ENCODE assay signal across 3 cellular contexts in genomic region chr1:223890494-223890893, GRCh38. TPM values are rescaled to one million over a fixed set of nuclear protein-coding genes. Genes with fewer than 3 reads are reported as not detected.
DNase-seq lines count a peak whose midpoint lies in the region; ATAC-seq, FAIRE-seq and TF ChIP-seq lines count a peak whose summit lies in the region.
"Not testable (repeated sequence)": the region's sequence is repeated elsewhere in the genome, so short reads cannot be mapped to it uniquely, and the experiment has no call there.

No MANE protein-coding gene starts in this region.

- BruUV-seq in K562 (replicated peaks; lab: Mats Ljungman, UMichigan) = not testable (repeated sequence)

- not testable (repeated sequence) for H2AFZ ChIP-seq in K562 (ENCODE audit: low read depth, low read length)

- 39% methylated on average over 5 of the region's 7 CpGs for WGBS in K562 (ENCODE audit: insufficient coverage, low coverage, missing lambda C conversion rate)

- in situ Hi-C loops in HAP-1 (cut with MboI; ENCODE audit: low sequenced_read_pairs); K562 (cut with MboI): not testable (repeated sequence)

- not testable (repeated sequence) for FAIRE-seq in K562 (lab: Jason Lieb, UNC)

- TF ChIP-seq POLR2A in K562 (conservative IDR thresholded peaks at IDR 0.05) = not testable (repeated sequence)

- not testable (repeated sequence) for H3K79me2 ChIP-seq in K562 (ENCODE audit: control insufficient read depth, insufficient read depth, low read length)

- H3K36me3 ChIP-seq in HAP-1 (replicated peaks); K562 (ENCODE audit: control insufficient read depth, insufficient read depth, low read length): not testable (repeated sequence)

- H3K9ac ChIP-seq in K562 (ENCODE audit: insufficient read depth in 1 of 2, low read depth in 2 of 2, low read length in 2 of 2) = not testable (repeated sequence)

- CTCF ChIA-PET in K562 (lab: Yijun Ruan, JAX; ENCODE audit: low intra/inter-chr PET ratio) = not testable (repeated sequence)

- TF ChIP-seq RAD21 in K562 (CRISPR knock-in tag; conservative IDR thresholded peaks at IDR 0.05 in 1 of 2, IDR thresholded peaks at IDR 0.05 in 1 of 2) = not testable (repeated sequence)

- not testable (repeated sequence) for ATAC-seq in K562

- not testable (repeated sequence) for H3K9me1 ChIP-seq in K562 (ENCODE audit: control insufficient read depth, insufficient read depth, low read length)

- not testable (repeated sequence) for H3K4me2 ChIP-seq in K562 (ENCODE audit: insufficient read depth, low read length)

- not testable (repeated sequence) for H3K4me3 ChIP-seq in HAP-1, K562

- not testable (repeated sequence) for H3K9me3 ChIP-seq in HAP-1; K562 (replicated peaks; ENCODE audit: control insufficient read depth, insufficient read depth, low read depth, low read length)

- POLR2A ChIA-PET in K562 (lab: Yijun Ruan, JAX) = not testable (repeated sequence)

- TF ChIP-seq EP300 in K562 (IDR thresholded peaks at IDR 0.05; ENCODE audit: low read length) = not testable (repeated sequence)

- not testable (repeated sequence) for H3K4me1 ChIP-seq in HAP-1; K562 (replicated peaks in 1 of 2; ENCODE audit: control insufficient read depth in 2 of 2, insufficient read depth in 2 of 2, low read length in 2 of 2)

- not testable (repeated sequence) for H3K27ac ChIP-seq in K562 (ENCODE audit: extremely low read depth, low read depth, low read length)

- not testable (repeated sequence) for H3K27me3 ChIP-seq in HAP-1 (ENCODE audit: low read depth); K562 (ENCODE audit: control insufficient read depth in 2 of 2, insufficient read depth in 2 of 2, low read length in 2 of 2)

- intact Hi-C loops in K562 (cut with micrococcal nuclease) = not testable (repeated sequence)

- H4K20me1 ChIP-seq in K562 (replicated peaks; ENCODE audit: control insufficient read depth, insufficient read depth, low read length) = not testable (repeated sequence)

- DNase-seq in ELF-1 (ENCODE audit: low read depth, low spot score) (peak; percentile 23), HAP-1 (ENCODE audit: low spot score in 2 of 2) (peak; percentile 14 to 67)
- not testable (repeated sequence) for DNase-seq in K562 (ENCODE audit: extremely low read depth in 1 of 4, low spot score in 3 of 4)

- not testable (repeated sequence) for TF ChIP-seq CTCF in K562 (IDR thresholded peaks at IDR 0.05 in 2 of 3, conservative IDR thresholded peaks at IDR 0.05 in 1 of 3; ENCODE audit: insufficient read depth in 2 of 3, low read depth in 1 of 3, low read length in 3 of 3)

TF ChIP-seq in K562, 482 proteins besides CTCF, POLR2A, EP300 and RAD21:
- peak; percentile 83 for TF ChIP-seq PKNOX1 (IDR thresholded peaks at IDR 0.05)
TF ChIP-seq in K562: peak in this region for 1; not testable (repeated sequence) for 481.

RNA-seq across cellular contexts. Expression of gene TP53BP2, which starts 44.7 kb away (rescaled TPM):
- total RNA-seq in K562 (2011; cell fraction: chromatin; rRNA removed; ENCODE audit: low replicate concordance) = 148 and 229 TPM in 2 replicates
- 41.5 and 70.5 TPM in 2 replicates for total RNA-seq in K562 (2011; cell fraction: nucleolus; rRNA removed)
- total RNA-seq in K562 (2011; cell fraction: nucleoplasm; rRNA removed) = 85.0 and 85.5 TPM in 2 replicates
- total RNA-seq in K562 (2014; rRNA removed) (40.1 and 43.1 TPM in 2 replicates), K562 (2014; rRNA removed; fragmentation: Illumina TruSeq; extraction: Trizol) (50.4 and 50.6 TPM in 2 replicates), K562 (2015; rRNA removed; fragmentation: Illumina TruSeq; extraction: Trizol) (51.9 and 55.1 TPM in 2 replicates), K562 (2021) (54.3 and 69.6 TPM in 2 replicates)
- polyA plus RNA-seq in K562 (2011; rRNA removed) (30.0 and 37.5 TPM in 2 replicates), K562 (2014; fragmentation: Illumina TruSeq; extraction: Trizol) (47.5 and 55.6 TPM in 2 replicates), K562 (2014; fragmentation: Nextera tagmentation; extraction: Ambion mirVana) (10 to 100 TPM; 17.0 to 20.7 TPM), K562 (2014; rRNA removed) (39.2 and 39.6 TPM in 2 replicates)
- 18.2 and 23.5 TPM in 2 replicates for polyA plus RNA-seq in K562 (2011; cell fraction: cytosol; rRNA removed)
- 34.9 and 41.6 TPM in 2 replicates for polyA plus RNA-seq in K562 (2011; cell fraction: nucleus; rRNA removed)
- 23.5 and 27.0 TPM in 2 replicates for polyA plus RNA-seq in K562 (2012)
- polyA minus RNA-seq in K562 (2011; rRNA and poly(A)+ RNA removed) = 125 and 160 TPM in 2 replicates
- 26.9 and 28.9 TPM in 2 replicates for polyA minus RNA-seq in K562 (2011; cell fraction: cytosol; rRNA and poly(A)+ RNA removed)
- polyA minus RNA-seq in K562 (2011; cell fraction: nucleus; rRNA and poly(A)+ RNA removed) = 56.0 and 75.9 TPM in 2 replicates
